ENCODE assay signal across 2 cellular contexts in the genomic region with DNA sequence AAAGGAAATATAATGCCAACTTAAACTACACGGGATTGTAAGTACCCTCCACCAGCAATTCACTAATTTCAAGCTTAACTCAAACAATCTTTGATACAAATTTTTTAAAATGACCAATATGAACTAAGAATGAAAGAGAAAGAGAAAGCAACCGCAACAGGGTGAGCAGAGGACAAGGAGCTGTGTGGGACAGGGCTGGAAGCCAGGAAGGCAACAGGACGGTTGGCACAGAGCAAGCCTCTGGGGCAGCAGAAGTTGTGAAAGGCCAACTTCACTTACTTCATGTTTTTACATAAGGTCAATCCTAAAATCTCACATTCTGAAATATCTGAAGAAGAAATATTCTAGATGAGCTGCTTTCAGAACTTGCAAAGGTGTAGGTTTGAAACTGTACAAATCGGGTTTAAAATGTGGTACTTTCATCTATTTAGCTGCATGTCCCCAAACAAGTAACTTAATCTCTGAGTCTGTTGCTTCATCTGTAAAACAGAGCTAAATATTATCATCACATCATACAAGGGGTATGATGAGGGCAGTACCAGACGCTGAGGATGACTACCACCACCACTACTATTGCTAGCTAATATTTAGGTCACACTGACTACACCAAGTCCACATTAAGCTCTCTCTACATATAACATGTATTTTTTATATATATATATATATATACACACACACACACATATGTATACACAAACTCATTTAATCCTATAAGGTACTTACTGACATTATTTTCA.
TF ChIP-seq lines count a peak whose summit lies in the region.

No MANE protein-coding gene starts in this region.

TF ChIP-seq in HepG2, 621 proteins besides CTCF, POLR2A, EP300 and RAD21:
- TF ChIP-seq ZNF337 (CRISPR knock-in tag; IDR thresholded peaks at IDR 0.05; ENCODE audit: borderline replicate concordance, low read depth): no peak
- TF ChIP-seq, protein P1, sequence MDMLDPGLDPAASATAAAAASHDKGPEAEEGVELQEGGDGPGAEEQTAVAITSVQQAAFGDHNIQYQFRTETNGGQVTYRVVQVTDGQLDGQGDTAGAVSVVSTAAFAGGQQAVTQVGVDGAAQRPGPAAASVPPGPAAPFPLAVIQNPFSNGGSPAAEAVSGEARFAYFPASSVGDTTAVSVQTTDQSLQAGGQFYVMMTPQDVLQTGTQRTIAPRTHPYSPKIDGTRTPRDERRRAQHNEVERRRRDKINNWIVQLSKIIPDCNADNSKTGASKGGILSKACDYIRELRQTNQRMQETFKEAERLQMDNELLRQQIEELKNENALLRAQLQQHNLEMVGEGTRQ (IDR thresholded peaks at IDR 0.05; ENCODE audit: low read depth, low read length): no peak
- TF ChIP-seq, protein P1 (CRISPR knock-in tag; IDR thresholded peaks at IDR 0.05; ENCODE audit: borderline replicate concordance): no peak
- no peak for TF ChIP-seq ZFP41 (CRISPR knock-in tag; IDR thresholded peaks at IDR 0.05; ENCODE audit: borderline replicate concordance)
- TF ChIP-seq, protein P2, sequence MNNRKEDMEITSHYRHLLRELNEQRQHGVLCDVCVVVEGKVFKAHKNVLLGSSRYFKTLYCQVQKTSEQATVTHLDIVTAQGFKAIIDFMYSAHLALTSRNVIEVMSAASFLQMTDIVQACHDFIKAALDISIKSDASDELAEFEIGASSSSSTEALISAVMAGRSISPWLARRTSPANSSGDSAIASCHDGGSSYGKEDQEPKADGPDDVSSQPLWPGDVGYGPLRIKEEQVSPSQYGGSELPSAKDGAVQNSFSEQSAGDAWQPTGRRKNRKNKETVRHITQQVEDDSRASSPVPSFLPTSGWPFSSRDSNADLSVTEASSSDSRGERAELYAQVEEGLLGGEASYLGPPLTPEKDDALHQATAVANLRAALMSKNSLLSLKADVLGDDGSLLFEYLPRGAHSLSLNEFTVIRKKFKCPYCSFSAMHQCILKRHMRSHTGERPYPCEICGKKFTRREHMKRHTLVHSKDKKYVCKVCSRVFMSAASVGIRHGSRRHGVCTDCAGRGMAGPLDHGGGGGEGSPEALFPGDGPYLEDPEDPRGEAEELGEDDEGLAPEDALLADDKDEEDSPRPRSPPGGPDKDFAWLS (CRISPR knock-in tag; IDR thresholded peaks at IDR 0.05; ENCODE audit: borderline replicate concordance): no peak
- no peak for TF ChIP-seq GTF3A (CRISPR knock-in tag; conservative IDR thresholded peaks at IDR 0.05)
- TF ChIP-seq TBL1XR1 (IDR thresholded peaks at IDR 0.05; ENCODE audit: borderline replicate concordance, low read length, partially characterized antibody): no peak
- no peak for TF ChIP-seq MAZ (IDR thresholded peaks at IDR 0.05; ENCODE audit: borderline replicate concordance, low read depth, low read length)
- TF ChIP-seq MAZ (CRISPR knock-in tag; IDR thresholded peaks at IDR 0.05; ENCODE audit: low read depth): no peak
- no peak for TF ChIP-seq POLR2G (IDR thresholded peaks at IDR 0.05; ENCODE audit: low read depth, low read length)
- no peak for TF ChIP-seq RELA (CRISPR knock-in tag; IDR thresholded peaks at IDR 0.05)

TF ChIP-seq in GM12878, 131 proteins besides CTCF, POLR2A, EP300 and RAD21:
- TF ChIP-seq FOS (IDR thresholded peaks at IDR 0.05; ENCODE audit: borderline replicate concordance, extremely low read depth, insufficient read length) (no peak), HDAC2 (IDR thresholded peaks at IDR 0.05) (no peak), PAX5 (IDR thresholded peaks at IDR 0.05; ENCODE audit: borderline replicate concordance, low read depth, low read length) (no peak), ESRRA (IDR thresholded peaks at IDR 0.05; ENCODE audit: low read length) (no peak), DPF2 (IDR thresholded peaks at IDR 0.05) (no peak), HCFC1 (IDR thresholded peaks at IDR 0.05; ENCODE audit: low read length) (no peak), MEF2A (IDR thresholded peaks at IDR 0.05; ENCODE audit: insufficient read depth, low read depth, low read length) (no peak)
- TF ChIP-seq, protein P3, sequence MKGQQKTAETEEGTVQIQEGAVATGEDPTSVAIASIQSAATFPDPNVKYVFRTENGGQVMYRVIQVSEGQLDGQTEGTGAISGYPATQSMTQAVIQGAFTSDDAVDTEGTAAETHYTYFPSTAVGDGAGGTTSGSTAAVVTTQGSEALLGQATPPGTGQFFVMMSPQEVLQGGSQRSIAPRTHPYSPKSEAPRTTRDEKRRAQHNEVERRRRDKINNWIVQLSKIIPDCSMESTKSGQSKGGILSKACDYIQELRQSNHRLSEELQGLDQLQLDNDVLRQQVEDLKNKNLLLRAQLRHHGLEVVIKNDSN (IDR thresholded peaks at IDR 0.05; ENCODE audit: borderline replicate concordance, extremely low read length, insufficient read depth, low read depth, low read length): no peak
